11 cellular contexts compared by ENCODE assay signal in the genomic region with DNA sequence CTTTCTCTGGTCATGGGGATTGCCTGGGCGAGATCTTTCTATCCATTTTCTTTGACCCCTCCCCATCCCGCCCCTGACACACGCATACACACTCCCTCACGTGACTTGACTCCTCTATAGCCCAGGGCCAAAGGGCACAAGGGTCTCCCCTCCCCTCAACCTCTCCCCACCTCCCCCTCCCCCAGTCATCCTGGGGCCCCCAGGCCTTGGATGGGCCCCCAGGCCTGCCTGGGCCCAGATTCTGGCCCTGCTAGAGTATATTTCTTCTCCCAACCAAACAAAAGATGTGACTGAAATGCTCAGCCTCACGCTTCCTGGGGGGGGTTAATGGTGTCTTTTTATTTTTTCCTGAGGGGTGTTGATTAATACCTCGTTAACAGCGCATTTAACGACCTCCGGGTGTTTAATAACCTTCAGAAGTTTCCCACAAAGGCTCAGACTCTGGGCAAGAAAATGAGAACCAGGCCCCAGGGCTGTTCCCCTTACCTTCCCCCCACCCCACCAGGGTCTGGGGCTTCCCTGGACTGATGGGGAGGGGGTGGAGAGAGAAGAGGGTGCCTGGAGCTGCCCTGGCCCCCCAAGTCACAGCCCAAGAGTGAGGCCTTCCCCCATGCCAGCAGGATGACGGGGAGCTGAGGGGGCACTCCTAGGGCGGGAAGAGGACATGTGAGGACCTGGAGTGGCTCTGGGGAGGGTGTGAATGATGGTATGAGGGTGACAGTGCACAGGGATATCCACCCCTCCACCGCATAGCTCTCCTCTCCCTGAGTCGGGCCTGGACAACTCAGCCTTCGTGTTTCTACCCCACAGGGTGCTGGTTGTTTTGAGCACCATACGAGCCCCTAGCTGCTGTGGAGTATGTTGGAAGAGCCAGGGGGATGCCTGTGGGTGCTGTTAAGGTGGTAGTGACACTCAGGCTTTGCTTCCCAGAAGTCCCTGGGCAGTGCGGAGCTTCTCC. TPM values are rescaled to one million over a fixed set of nuclear protein-coding genes. Genes with fewer than 3 reads are reported as not detected.
A peak's percentile ranks its signal among the peaks of the same experiment; 100 is the strongest.
DNase-seq lines count a peak whose midpoint lies in the region; ATAC-seq and TF ChIP-seq lines count a peak whose summit lies in the region.
"Had no signal": no experiment of that assay in that cellular context is flagged by ENCODE, and none has a peak within 500 bp of the region (broad histone marks: within the 10 kb centered on the region; RNA-seq: fewer than 3 reads in every experiment).

No MANE protein-coding gene starts in this region.

- H3K27me3 Mint-ChIP-seq in neural progenitor cell (ENCODE audit: insufficient read depth, low read depth): peaks cover 53% of the 10 kb centered on the region

- peaks cover 88% of the 10 kb centered on the region for H3K79me2 ChIP-seq in neural progenitor cell (ENCODE audit: low read depth)

- H3K36me3 ChIP-seq in heart right ventricle: peaks cover 0 to 33% (median 11%) of the 10 kb centered on the region in 9 donors
- H3K36me3 ChIP-seq in neural progenitor cell: no peaks in the 10 kb centered on the region
- H3K36me3 ChIP-seq in uterus: no peaks in the 10 kb centered on the region

- no peaks in the 10 kb centered on the region for H3K36me3 Mint-ChIP-seq in neural progenitor cell

- peaks cover 36 to 88% (median 59%) of the 10 kb centered on the region in 9 donors for H3K4me1 ChIP-seq in heart right ventricle
- H3K4me1 ChIP-seq in neural progenitor cell: peaks cover 44% of the 10 kb centered on the region
- H3K4me1 ChIP-seq in uterus: peaks cover 5 to 43% of the 10 kb centered on the region in 2 donors

- peaks cover 2% of the 10 kb centered on the region for H3K9me3 Mint-ChIP-seq in neural progenitor cell

- peak overlapping the region; percentile 60 to 94 (median 90) for H3K27ac ChIP-seq in heart right ventricle
- peak overlapping the region; percentile 91 for H3K27ac ChIP-seq in neural progenitor cell
- peak overlapping the region; percentile 94 to 96 for H3K27ac ChIP-seq in uterus

- H3K9me3 ChIP-seq in heart right ventricle (no peaks in the 10 kb centered on the region), neural progenitor cell (ENCODE audit: low read depth) (no peaks in the 10 kb centered on the region), uterus (no peaks in the 10 kb centered on the region)

- H3F3A ChIP-seq in neural progenitor cell (ENCODE audit: low read depth): peaks cover 72% of the 10 kb centered on the region

- ATAC-seq in heart right ventricle (no peak), left cardiac atrium (no peak)

- H4K20me1 ChIP-seq in neural progenitor cell (ENCODE audit: low read depth): peaks cover 68% of the 10 kb centered on the region

- TF ChIP-seq POLR2A in uterus (IDR thresholded peaks at IDR 0.05): peak in 1 of 2 donors; percentile 14

- intact Hi-C loops in heart right ventricle (cut with DNase I) (loop anchor here in 5 of 10 donors (5.0 kb wide), 3 partner anchors 104 to 124 kb away; no protein-coding TSS in a partner anchor), left cardiac atrium (cut with DNase I) (loop anchor here in 1 of 2 donors (5.0 kb wide), 2 partner anchors 104 to 124 kb away; no protein-coding TSS in a partner anchor), uterus (cut with DNase I; ENCODE audit: low total_unique reads) (no loop called here)

- no peak for DNase-seq in heart right ventricle
- no peak for DNase-seq in left cardiac atrium
- no peak for DNase-seq in fibroblast of the aortic adventitia (ENCODE audit: low read depth)
- DNase-seq in neural progenitor cell (ENCODE audit: low spot score): peak; percentile 65
- DNase-seq in uterus: no peak
- DNase-seq in hippocampal formation (lab: John Stamatoyannopoulos, UW): no peak
- no peak for DNase-seq in stimulated activated CD4-positive, alpha-beta T cell treated with anti-CD3 and anti-CD28 coated beads, Interleukin-15, amount 100 ng/mL, for 24 hours
- no peak for DNase-seq in NK-92 (lab: John Stamatoyannopoulos, UW; ENCODE audit: unreplicated experiment)
- DNase-seq: MV-4-11, NCI-H510A, SHP77 had no signal

- H3K9ac ChIP-seq in neural progenitor cell: no peak overlapping the region

- peak overlapping the region; percentile 88 for H3K4me3 Mint-ChIP-seq in neural progenitor cell

- peaks cover 54% of the 10 kb centered on the region for H3K4me1 Mint-ChIP-seq in neural progenitor cell

- H3K27me3 ChIP-seq in heart right ventricle (peaks cover 0 to 28% (median 0%) of the 10 kb centered on the region in 7 donors), neural progenitor cell (no peaks in the 10 kb centered on the region), uterus (no peaks in the 10 kb centered on the region)

- TF ChIP-seq CTCF in heart right ventricle (IDR thresholded peaks at IDR 0.05) (no peak), fibroblast of the aortic adventitia (IDR thresholded peaks at IDR 0.05; ENCODE audit: insufficient read depth, low read length) (no peak), neural progenitor cell (IDR thresholded peaks at IDR 0.05) (no peak), uterus (IDR thresholded peaks at IDR 0.05) (no peak)

- H3K4me3 ChIP-seq in heart right ventricle (peak overlapping the region; percentile 21 to 98 (median 84)), fibroblast of the aortic adventitia (ENCODE audit: low read depth, low read length) (peak overlapping the region; percentile 93), neural progenitor cell (peak overlapping the region; percentile 69), uterus (peak overlapping the region; percentile 83 to 90)

- WGBS in heart right ventricle, 2 donors: 43 to 45% methylated on average over 16 of the region's 16 CpGs

- no peak overlapping the region for H3K27ac Mint-ChIP-seq in neural progenitor cell

- H3K4me2 ChIP-seq in neural progenitor cell: peak overlapping the region; percentile 87

- no peak overlapping the region for H2AFZ ChIP-seq in neural progenitor cell (replicated peaks)

RNA-seq across cellular contexts. Expression of a gene that starts 3.6 kb away (rescaled TPM):
- total RNA-seq in heart right ventricle (100 to 1,000 TPM in 2 of 10 donors, 10 to 100 TPM in 8; 25.1 to 263 (median 41.5) TPM), left cardiac atrium (100 to 1,000 TPM; 138 to 209 TPM), fibroblast of the aortic adventitia (ENCODE audit: low replicate concordance) (19.7 and 57.8 TPM in 2 replicates), neural progenitor cell (ENCODE audit: low replicate concordance) (70.4 and 133 TPM in 2 replicates), uterus (100 to 1,000 TPM in 2 of 4 donors, 10 to 100 TPM in 2; 34.1 to 244 (median 109) TPM)
- 100 to 1,000 TPM in 1 of 2 donors, 10 to 100 TPM in 1; 91.4 to 121 TPM for polyA plus RNA-seq in heart right ventricle
